14 cellular contexts compared by ENCODE assay signal in genomic region chr17:10121971-10122707, GRCh38.
DNase-seq lines count a peak whose midpoint lies in the region; ATAC-seq and TF ChIP-seq lines count a peak whose summit lies in the region.
"Had no signal": no experiment of that assay in that cellular context is flagged by ENCODE, and none has a peak within 500 bp of the region (broad histone marks: within the 10 kb centered on the region; RNA-seq: fewer than 3 reads in every experiment).

No MANE protein-coding gene starts in this region.

- H3K4me1 Mint-ChIP-seq in T-cell = peaks cover 52 to 61% (median 53%) of the 10 kb centered on the region in 3 donors
- H3K4me1 Mint-ChIP-seq in stimulated activated naive CD8-positive, alpha-beta T cell treated with anti-CD3 and anti-CD28 coated beads, Interleukin-15, amount 100 ng/mL, for 72 hours = peaks cover 43% of the 10 kb centered on the region

- no peaks in the 10 kb centered on the region for H3K9me3 Mint-ChIP-seq in T-cell
- H3K9me3 Mint-ChIP-seq in stimulated activated naive CD8-positive, alpha-beta T cell treated with anti-CD3 and anti-CD28 coated beads, Interleukin-15, amount 100 ng/mL, for 72 hours = no peaks in the 10 kb centered on the region

- peak overlapping the region; percentile 94 for H3K27ac ChIP-seq in left ventricle myocardium inferior (replicated peaks)
- H3K27ac ChIP-seq in stomach = peak overlapping the region in 1 of 5 donors; percentile 46
- H3K27ac ChIP-seq: 22Rv1, ascending aorta had no signal

- TF ChIP-seq EP300 in stomach (IDR thresholded peaks at IDR 0.05) = no peak

- H3K9me3 ChIP-seq in left ventricle myocardium inferior (replicated peaks) (no peaks in the 10 kb centered on the region), stomach (no peaks in the 10 kb centered on the region)
- H3K9me3 ChIP-seq: ascending aorta had no signal

- peaks cover 0 to 10% of the 10 kb centered on the region in 2 donors for H3K27me3 Mint-ChIP-seq in T-cell
- H3K27me3 Mint-ChIP-seq in stimulated activated naive CD8-positive, alpha-beta T cell treated with anti-CD3 and anti-CD28 coated beads, Interleukin-15, amount 100 ng/mL, for 72 hours = peaks cover 10% of the 10 kb centered on the region

- ATAC-seq in T-cell (replicated peaks in 1 of 4) (peak; percentile 26 to 55 (median 34)), GM19035 (IDR thresholded peaks at IDR 0.05; ENCODE audit: unreplicated experiment) (no peak)
- peak; percentile 37 for ATAC-seq in stimulated activated naive CD8-positive, alpha-beta T cell treated with anti-CD3 and anti-CD28 coated beads, Interleukin-15, amount 100 ng/mL, for 72 hours

- H3K4me1 ChIP-seq in left ventricle myocardium inferior (peaks cover 90% of the 10 kb centered on the region), stomach (peaks cover 0 to 83% (median 48%) of the 10 kb centered on the region in 4 donors)
- H3K4me1 ChIP-seq: ascending aorta had no signal

- H3K36me3 Mint-ChIP-seq in T-cell = no peaks in the 10 kb centered on the region

- no peaks in the 10 kb centered on the region for H3K27me3 ChIP-seq in left ventricle myocardium inferior (ENCODE audit: low read depth)
- peaks cover 0 to 19% (median 0%) of the 10 kb centered on the region in 3 donors for H3K27me3 ChIP-seq in stomach
- H3K27me3 ChIP-seq: ascending aorta had no signal

- POLR2A ChIA-PET in T-cell (lab: Charles Lee) = no interaction called here

- H3K4me3 ChIP-seq in left ventricle myocardium inferior (no peak overlapping the region), stomach (no peak overlapping the region)
- H3K4me3 ChIP-seq: ascending aorta, skin epidermis had no signal

- H3K4me3 Mint-ChIP-seq in T-cell = peak overlapping the region in 2 of 3 donors; percentile 38 to 50
- peak overlapping the region in 1 of 2 donors; percentile 5 for H3K4me3 Mint-ChIP-seq in stimulated activated naive CD8-positive, alpha-beta T cell treated with anti-CD3 and anti-CD28 coated beads, Interleukin-15, amount 100 ng/mL, for 72 hours

- peak; percentile 42 for DNase-seq in DMS 273 (lab: John Stamatoyannopoulos, UW; ENCODE audit: unreplicated experiment)
- no peak for DNase-seq in DMS 273 treated with DMSO at 0.1 percent for 48 hours (lab: John Stamatoyannopoulos, UW)
- DNase-seq in T-cell = peak in 13 of 34 experiments; percentile 9 to 48 (median 28)
- peak; percentile 68 for DNase-seq in left ventricle myocardium inferior
- DNase-seq in stimulated activated naive CD8-positive, alpha-beta T cell treated with anti-CD3 and anti-CD28 coated beads, Interleukin-15, amount 100 ng/mL, for 72 hours = no peak
- DNase-seq in NK-92 treated with Interleukin-12 subunit alpha and Interleukin-12 subunit beta, amount 100 ng/mL, for 24 hours (lab: John Stamatoyannopoulos, UW) = no peak
- DNase-seq in stomach = no peak
- DNase-seq: activated CD8-positive, alpha-beta memory T cell treated with anti-CD3 and anti-CD28 coated beads, Interleukin-2, amount 50 U/mL, for 48 hours; NCI-H1930; T1000 had no signal

- TF ChIP-seq CTCF in left ventricle myocardium inferior (IDR thresholded peaks at IDR 0.05; ENCODE audit: borderline replicate concordance) (no peak), stomach (IDR thresholded peaks at IDR 0.05) (no peak)

- intact Hi-C loops in left ventricle myocardium inferior (cut with micrococcal nuclease) = no loop called here
- intact Hi-C loops in stomach (cut with DNase I; ENCODE audit: low total_unique reads) = no loop called here

- peak overlapping the region; percentile 29 to 44 for H3K27ac Mint-ChIP-seq in T-cell
- H3K27ac Mint-ChIP-seq in stimulated activated naive CD8-positive, alpha-beta T cell treated with anti-CD3 and anti-CD28 coated beads, Interleukin-15, amount 100 ng/mL, for 72 hours = peak overlapping the region in 1 of 2 donors; percentile 77

- H3K36me3 ChIP-seq in left ventricle myocardium inferior (no peaks in the 10 kb centered on the region), stomach (no peaks in the 10 kb centered on the region)
- H3K36me3 ChIP-seq: ascending aorta had no signal

- CTCF ChIA-PET in T-cell (lab: Charles Lee) = no interaction called here

- WGBS in stomach, 5 donors = 51 to 66% (median 58%) methylated on average over 11 to 17 of the region's 17 CpGs

- no peak for TF ChIP-seq POLR2A in stomach (IDR thresholded peaks at IDR 0.05)

Comparison
In these comparisons a context has a peak if more than half of its experiments do, and no peak if none do; other contexts are left out.
1. DNase-seq: peak in DMS 273 (single experiment) and left ventricle myocardium inferior (single experiment); none in DMS 273 treated with DMSO at 0.1 percent for 48 hours (single experiment), stimulated activated naive CD8-positive, alpha-beta T cell treated with anti-CD3 and anti-CD28 coated beads, Interleukin-15, amount 100 ng/mL, for 72 hours (0 of 2), NK-92 treated with Interleukin-12 subunit alpha and Interleukin-12 subunit beta, amount 100 ng/mL, for 24 hours (single experiment) and stomach (single experiment).